In the genomic region with DNA sequence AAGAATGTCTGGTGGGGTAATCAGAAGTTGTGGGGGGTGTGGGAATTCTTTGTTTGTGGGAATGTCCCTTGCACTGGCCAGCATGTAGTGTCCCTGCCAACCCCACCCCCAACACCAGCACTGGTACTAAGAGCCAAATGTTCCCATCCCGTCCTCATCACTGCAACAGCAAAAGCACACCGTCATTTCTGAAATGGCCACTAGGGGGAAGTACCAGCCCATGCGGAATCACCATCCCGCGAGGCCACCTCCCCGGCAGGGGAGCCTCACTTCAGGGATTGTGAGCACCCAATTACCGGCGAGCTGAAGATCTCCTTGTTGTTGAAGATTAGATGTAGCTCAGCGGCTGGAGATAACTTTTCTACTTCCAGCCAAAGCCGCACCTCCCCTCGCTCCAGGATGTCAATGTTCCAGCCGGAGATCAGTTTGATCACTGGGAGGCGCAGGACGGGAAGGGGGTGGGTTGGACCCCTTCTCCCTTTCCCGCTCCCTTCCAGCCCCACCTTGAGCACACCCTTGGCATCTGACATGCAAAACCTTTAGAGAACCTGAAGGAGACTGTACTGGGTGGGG, we compare ENCODE assay signal across 8 cellular contexts. TPM values are rescaled to one million over a fixed set of nuclear protein-coding genes. Genes with fewer than 3 reads are reported as not detected.
A peak's percentile ranks its signal among the peaks of the same experiment; 100 is the strongest.
DNase-seq lines count a peak whose midpoint lies in the region; ATAC-seq and TF ChIP-seq lines count a peak whose summit lies in the region.

No MANE protein-coding gene starts in this region.

- H3K4me3 ChIP-seq in CD4-positive, CD25-positive, alpha-beta regulatory T cell (ENCODE audit: low read depth, low read length): no peak overlapping the region
- no peak overlapping the region for H3K4me3 ChIP-seq in HL-60 (replicated peaks; ENCODE audit: insufficient read depth, low read length)

- H3K27me3 ChIP-seq in CD4-positive, CD25-positive, alpha-beta regulatory T cell (ENCODE audit: control insufficient read depth, insufficient read depth, low read length): no peaks in the 10 kb centered on the region
- no peaks in the 10 kb centered on the region for H3K27me3 ChIP-seq in HL-60 (ENCODE audit: insufficient read depth, poor library complexity, severe bottlenecking)

- peak; percentile 72 to 76 for ATAC-seq in CD4-positive, CD25-positive, alpha-beta regulatory T cell (ENCODE audit: low read depth in 2 of 2)
- ATAC-seq in GM21786 (IDR thresholded peaks at IDR 0.05; ENCODE audit: unreplicated experiment): no peak

- peaks cover 18% of the 10 kb centered on the region for H3K27me3 Mint-ChIP-seq in CD4-positive, CD25-positive, alpha-beta regulatory T cell

- TF ChIP-seq CTCF in HL-60 (IDR thresholded peaks at IDR 0.05; ENCODE audit: insufficient read depth, low read length): peak; percentile 85

- peaks cover 0 to 2% (median 0%) of the 10 kb centered on the region in 4 donors for H3K4me1 Mint-ChIP-seq in CD4-positive, CD25-positive, alpha-beta regulatory T cell

- peak; percentile 39 to 76 (median 58) for DNase-seq in CD4-positive, CD25-positive, alpha-beta regulatory T cell
- DNase-seq in HL-60 (ENCODE audit: low read depth in 1 of 2, low spot score in 1 of 2) (peak; percentile 50 to 76), NCI-H748 treated with DMSO at 0.1 percent for 48 hours (lab: John Stamatoyannopoulos, UW) (peak; percentile 42), medulla oblongata (ENCODE audit: extremely low spot score) (peak; percentile 83)
- DNase-seq in activated CD4-positive, alpha-beta T cell treated with anti-CD3 and anti-CD28 coated beads, Interleukin-2, amount 50 U/mL, for 48 hours: peak; percentile 76 to 84
- DNase-seq in effector CD8-positive, alpha-beta T cell (lab: John Stamatoyannopoulos, UW): peak; percentile 51
- peak; percentile 52 for DNase-seq in stimulated activated CD8-positive, alpha-beta memory T cell treated with anti-CD3 and anti-CD28 coated beads, Interleukin-15, amount 100 ng/mL, for 1 hour (ENCODE audit: low read depth)

- H3K9me3 Mint-ChIP-seq in CD4-positive, CD25-positive, alpha-beta regulatory T cell: peaks cover 0 to 4% (median 0%) of the 10 kb centered on the region in 7 donors

- H3K27ac ChIP-seq in CD4-positive, CD25-positive, alpha-beta regulatory T cell (ENCODE audit: insufficient read depth, low read length, poor library complexity, severe bottlenecking): no peak overlapping the region
- H3K27ac ChIP-seq in HL-60 (replicated peaks): no peak overlapping the region

- no peaks in the 10 kb centered on the region for H3K36me3 Mint-ChIP-seq in CD4-positive, CD25-positive, alpha-beta regulatory T cell

- no peaks in the 10 kb centered on the region for H3K9me3 ChIP-seq in CD4-positive, CD25-positive, alpha-beta regulatory T cell (ENCODE audit: control insufficient read depth in 2 of 2, low read length in 2 of 2)

- H3K4me3 Mint-ChIP-seq in CD4-positive, CD25-positive, alpha-beta regulatory T cell: no peak overlapping the region

- H3K4me1 ChIP-seq in CD4-positive, CD25-positive, alpha-beta regulatory T cell (ENCODE audit: control insufficient read depth, insufficient read depth, low read length, poor library complexity, severe bottlenecking): peaks cover 3% of the 10 kb centered on the region

- H3K36me3 ChIP-seq in CD4-positive, CD25-positive, alpha-beta regulatory T cell (ENCODE audit: control insufficient read depth, insufficient read depth, low read length): no peaks in the 10 kb centered on the region

- no peak overlapping the region for H3K27ac Mint-ChIP-seq in CD4-positive, CD25-positive, alpha-beta regulatory T cell

RNA-seq across cellular contexts. Expression of a gene that starts 41.0 kb away (rescaled TPM):
- not detected for total RNA-seq in CD4-positive, CD25-positive, alpha-beta regulatory T cell
- not detected for polyA plus RNA-seq in CD4-positive, CD25-positive, alpha-beta regulatory T cell
